In the genomic region with DNA sequence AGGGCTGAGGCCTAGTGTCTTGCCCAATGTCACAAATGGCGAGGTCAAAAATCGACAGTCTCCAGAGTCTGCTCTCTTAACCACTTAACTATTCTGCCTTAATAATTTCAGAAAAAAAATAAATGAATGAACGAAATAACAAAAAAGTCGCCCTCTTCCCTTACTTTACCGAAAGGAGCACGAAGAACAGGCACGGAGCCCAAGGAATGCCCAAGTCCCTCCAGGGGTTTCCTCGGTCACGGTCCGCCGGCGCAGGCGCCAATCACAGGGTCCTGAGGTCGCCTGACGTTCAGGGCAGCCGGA, we compare ENCODE assay signal across 8 cellular contexts. TPM values are rescaled to one million over a fixed set of nuclear protein-coding genes. Genes with fewer than 3 reads are reported as not detected.
DNase-seq lines count a peak whose midpoint lies in the region; ATAC-seq lines count a peak whose summit lies in the region.

No MANE protein-coding gene starts in this region.

- no peaks in the 10 kb centered on the region for H3K27me3 ChIP-seq in layer of hippocampus (ENCODE audit: control insufficient read depth, insufficient read depth, low read length)

- H3K27ac ChIP-seq in angular gyrus (ENCODE audit: low read depth, low read length), result peak overlapping the region; percentile 92
- peak overlapping the region; percentile 91 for H3K27ac ChIP-seq in layer of hippocampus (ENCODE audit: low read depth, low read length)
- H3K27ac ChIP-seq in temporal lobe (ENCODE audit: low read depth, low read length), result peak overlapping the region; percentile 81

- DNase-seq in SKM-1 (lab: John Stamatoyannopoulos, UW; ENCODE audit: unreplicated experiment), result no peak
- DNase-seq in activated effector memory CD4-positive, alpha-beta T cell treated with Interleukin-2 at 50 U/mL for 16 hours, result no peak
- no peak for DNase-seq in activated CD4-positive, alpha-beta T cell treated with anti-CD3 and anti-CD28 coated beads, Interleukin-2, amount 50 U/mL, for 4 hours

- ATAC-seq in GM18868 (IDR thresholded peaks at IDR 0.05; ENCODE audit: unreplicated experiment), result peak; percentile 47
- ATAC-seq in HG03175 (IDR thresholded peaks at IDR 0.05; ENCODE audit: unreplicated experiment), result peak; percentile 3

RNA-seq across cellular contexts. Expression of a gene that starts 0.3 kb away (rescaled TPM):
- total RNA-seq in temporal lobe, result 21.6 TPM

RNA-seq across cellular contexts. Expression of a gene that starts 0.6 kb away (rescaled TPM):
- 26.3 TPM for total RNA-seq in temporal lobe

RNA-seq across cellular contexts. Expression of a gene that starts 34.3 kb away (rescaled TPM):
- 25.8 TPM for total RNA-seq in temporal lobe

RNA-seq across cellular contexts. Expression of a gene that starts 34.3 kb away (rescaled TPM):
- total RNA-seq in temporal lobe, result 3.9 TPM
